In the genomic region with DNA sequence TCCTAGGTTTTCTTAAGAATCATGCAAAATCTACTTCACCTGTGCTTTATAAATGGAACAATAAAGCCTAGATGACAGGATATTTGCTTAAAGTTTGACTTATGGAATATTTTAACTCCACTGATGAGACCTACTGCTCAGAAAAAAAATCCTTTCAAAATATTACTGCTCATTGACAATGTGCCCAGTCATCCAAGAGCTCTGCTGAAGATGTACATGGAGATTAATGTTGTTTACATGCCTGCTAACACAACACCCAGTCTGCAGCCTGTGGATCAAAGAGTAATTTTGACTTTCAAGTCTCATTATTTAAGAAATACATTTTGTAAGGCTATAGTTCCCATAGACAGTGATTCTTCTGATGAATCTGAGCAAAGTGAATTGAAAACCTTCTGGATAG, we compare ENCODE assay signal across 8 cellular contexts.
"Had no signal": no experiment of that assay in that cellular context is flagged by ENCODE, and none has a peak within 500 bp of the region (broad histone marks: within the 10 kb centered on the region; RNA-seq: fewer than 3 reads in every experiment).

No MANE protein-coding gene starts in this region.

- H3K9ac ChIP-seq: GM23248 had no signal

- DNase-seq: GM23248, GOT3, H7, HFFc6, IMR-90, KBM-7 had no signal

- H3K27ac Mint-ChIP-seq: HFFc6 had no signal

- H3K9me3 ChIP-seq: HAP-1 had no signal

- H3K4me3 ChIP-seq: GM23248, HAP-1 had no signal

- H3K4me3 Mint-ChIP-seq: HFFc6 had no signal

- H2AFZ ChIP-seq: GM23248 had no signal

- H3K27ac ChIP-seq: GM23248, HL-60 had no signal

- H3K4me1 ChIP-seq: HAP-1 had no signal

- H3K36me3 ChIP-seq: HAP-1 had no signal
